In genomic region chr17:14926526-14927122, GRCh38 we compare ENCODE assay signal across 8 cellular contexts.
DNase-seq lines count a peak whose midpoint lies in the region; ATAC-seq and TF ChIP-seq lines count a peak whose summit lies in the region.

No MANE protein-coding gene starts in this region.

- H3K4me3 Mint-ChIP-seq in T-helper 17 cell: no peak overlapping the region

- H4K20me1 ChIP-seq in MM.1S (ENCODE audit: insufficient read depth, low read length): no peaks in the 10 kb centered on the region

- ATAC-seq in T-helper 17 cell: no peak
- ATAC-seq in GM21786 (IDR thresholded peaks at IDR 0.05; ENCODE audit: unreplicated experiment): no peak
- ATAC-seq in GM18873 (IDR thresholded peaks at IDR 0.05; ENCODE audit: low FRiP score, unreplicated experiment): no peak

- H3K9me2 ChIP-seq in MM.1S (replicated peaks; ENCODE audit: insufficient read depth, low read length): no peaks in the 10 kb centered on the region

- DNase-seq in GDM1 (lab: John Stamatoyannopoulos, UW) (peak; percentile 22), MM.1S (peak; percentile 60), T-helper 17 cell (peak; percentile 12 to 14 (median 13)), astrocyte of the cerebellum (ENCODE audit: low read depth) (peak; percentile 62), iPS-NIHi7 (ENCODE audit: extremely low spot score) (peak; percentile 67)
- DNase-seq in stimulated activated CD4-positive, alpha-beta T cell treated with anti-CD3 and anti-CD28 coated beads, Interleukin-1b, Interleukin-23, amount 100 ng/mL, for 1 hour (ENCODE audit: low read depth in 2 of 2): peak; percentile 6 to 11

- no peaks in the 10 kb centered on the region for H3K36me3 Mint-ChIP-seq in T-helper 17 cell (ENCODE audit: low read depth)

- H3K9me3 ChIP-seq in MM.1S (replicated peaks; ENCODE audit: insufficient read depth, low read length) (no peaks in the 10 kb centered on the region), T-helper 17 cell (ENCODE audit: control insufficient read depth, low read length, poor library complexity, severe bottlenecking) (no peaks in the 10 kb centered on the region)

- H3K4me1 ChIP-seq in MM.1S (ENCODE audit: low read length): no peaks in the 10 kb centered on the region

- no peak overlapping the region for H2AFZ ChIP-seq in MM.1S (ENCODE audit: low read length)

- H3K27ac ChIP-seq in MM.1S (ENCODE audit: low read length): no peak overlapping the region

- H3K4me3 ChIP-seq in MM.1S (ENCODE audit: low read length) (no peak overlapping the region), astrocyte of the cerebellum (ENCODE audit: low read depth, low read length) (no peak overlapping the region)

- H3K27me3 Mint-ChIP-seq in T-helper 17 cell: peaks cover 35% of the 10 kb centered on the region

- no peaks in the 10 kb centered on the region for H3K27me3 ChIP-seq in MM.1S (replicated peaks; ENCODE audit: insufficient read depth, low read length)

- no peak overlapping the region for H3K27ac Mint-ChIP-seq in T-helper 17 cell

- H3K4me1 Mint-ChIP-seq in T-helper 17 cell: no peaks in the 10 kb centered on the region

- H3K4me2 ChIP-seq in MM.1S (ENCODE audit: low read depth, low read length): no peak overlapping the region

- no peaks in the 10 kb centered on the region for H3F3A ChIP-seq in MM.1S (ENCODE audit: insufficient read depth, low read length)

- peak; percentile 61 for TF ChIP-seq CTCF in MM.1S (IDR thresholded peaks at IDR 0.05; ENCODE audit: low read length)
- peak; percentile 77 for TF ChIP-seq CTCF in astrocyte of the cerebellum (IDR thresholded peaks at IDR 0.05; ENCODE audit: low read depth, low read length, missing control alignments)

- no peak overlapping the region for H3K9ac ChIP-seq in MM.1S (ENCODE audit: low read length)

- in situ Hi-C loops in astrocyte of the cerebellum (cut with HindIII; ENCODE audit: low sequenced_read_pairs): no loop called here

- no peaks in the 10 kb centered on the region for H3K79me2 ChIP-seq in MM.1S (ENCODE audit: low read length)

- no peaks in the 10 kb centered on the region for H3K36me3 ChIP-seq in MM.1S (replicated peaks; ENCODE audit: insufficient read depth, low read length)

Comparison
In these comparisons a context has a peak if more than half of its experiments do, and no peak if none do; other contexts are left out.
1. DNase-seq: peak in every context shown above with its lines; median percentile 67 in iPS-NIHi7; 62 in astrocyte of the cerebellum; 60 in MM.1S; 22 in GDM1; 13 in T-helper 17 cell; 8 in stimulated activated CD4-positive, alpha-beta T cell treated with anti-CD3 and anti-CD28 coated beads, Interleukin-1b, Interleukin-23, amount 100 ng/mL, for 1 hour.